ENCODE assay signal across 21 cellular contexts in genomic region chr16:23294260-23294659, GRCh38. TPM values are rescaled to one million over a fixed set of nuclear protein-coding genes. Genes with fewer than 3 reads are reported as not detected.
DNase-seq lines count a peak whose midpoint lies in the region; ATAC-seq and TF ChIP-seq lines count a peak whose summit lies in the region.
"Had no signal": no experiment of that assay in that cellular context is flagged by ENCODE, and none has a peak within 500 bp of the region (broad histone marks: within the 10 kb centered on the region; RNA-seq: fewer than 3 reads in every experiment).

No MANE protein-coding gene starts in this region.

- POLR2A ChIA-PET in HEK293 (lab: Yijun Ruan, JAX), result interaction anchor here (0.6 kb wide), 1 partner anchor 9 kb away, joined by 3 read pairs; no protein-coding TSS in a partner anchor

- H3K4me1 Mint-ChIP-seq in activated naive CD8-positive, alpha-beta T cell treated with anti-CD3 and anti-CD28 coated beads, Interleukin-2, amount 50 U/mL, for 24 hours, result peaks cover 2% of the 10 kb centered on the region
- no peaks in the 10 kb centered on the region for H3K4me1 Mint-ChIP-seq in activated naive CD8-positive, alpha-beta T cell treated with anti-CD3 and anti-CD28 coated beads for 36 hours
- H3K4me1 Mint-ChIP-seq: B cell; CD4-positive, CD25-positive, alpha-beta regulatory T cell; H9 had no signal

- H3K9me3 Mint-ChIP-seq in activated naive CD8-positive, alpha-beta T cell treated with anti-CD3 and anti-CD28 coated beads, Interleukin-2, amount 50 U/mL, for 24 hours, result peaks cover 3% of the 10 kb centered on the region
- no peaks in the 10 kb centered on the region for H3K9me3 Mint-ChIP-seq in activated naive CD8-positive, alpha-beta T cell treated with anti-CD3 and anti-CD28 coated beads for 36 hours
- H3K9me3 Mint-ChIP-seq: CD8-positive, alpha-beta T cell; HFFc6 had no signal

- peak overlapping the region; percentile 56 for H3K27ac Mint-ChIP-seq in activated naive CD8-positive, alpha-beta T cell treated with anti-CD3 and anti-CD28 coated beads, Interleukin-2, amount 50 U/mL, for 24 hours
- no peak overlapping the region for H3K27ac Mint-ChIP-seq in activated naive CD8-positive, alpha-beta T cell treated with anti-CD3 and anti-CD28 coated beads for 36 hours
- H3K27ac Mint-ChIP-seq: B cell; CD4-positive, CD25-positive, alpha-beta regulatory T cell; CD8-positive, alpha-beta T cell; H9; HFFc6 had no signal

- H3K27ac ChIP-seq in HEK293 (ENCODE audit: extremely low read depth, low read depth, low read length) (no peak overlapping the region), colonic mucosa (no peak overlapping the region)
- H3K27ac ChIP-seq: 22Rv1, BLaER1, C4-2B, GM23248 had no signal

- ATAC-seq in activated naive CD8-positive, alpha-beta T cell treated with anti-CD3 and anti-CD28 coated beads, Interleukin-2, amount 50 U/mL, for 24 hours, result no peak
- peak; percentile 83 for ATAC-seq in mucosa of descending colon
- ATAC-seq: CD8-positive, alpha-beta T cell; HCT116 had no signal

- intact Hi-C loops in colonic mucosa (cut with DNase I) (no loop called here), mucosa of descending colon (cut with DNase I, micrococcal nuclease) (no loop called here)

- no peaks in the 10 kb centered on the region for H3K9me3 ChIP-seq in HEK293 (ENCODE audit: control insufficient read depth, insufficient read depth, low read depth, low read length)
- H3K9me3 ChIP-seq in colonic mucosa, result no peaks in the 10 kb centered on the region
- no peaks in the 10 kb centered on the region for H3K9me3 ChIP-seq in mucosa of descending colon
- H3K9me3 ChIP-seq: BLaER1, Caco-2 had no signal

- no peak overlapping the region for H3K9ac ChIP-seq in colonic mucosa (ENCODE audit: low read depth in 2 of 2, low read length in 2 of 2)
- H3K9ac ChIP-seq: BLaER1, GM23248 had no signal

- H3K27me3 ChIP-seq in colonic mucosa, result no peaks in the 10 kb centered on the region
- H3K27me3 ChIP-seq: BLaER1 had no signal

- no peak overlapping the region for H3K4me3 Mint-ChIP-seq in activated naive CD8-positive, alpha-beta T cell treated with anti-CD3 and anti-CD28 coated beads, Interleukin-2, amount 50 U/mL, for 24 hours
- no peak overlapping the region for H3K4me3 Mint-ChIP-seq in activated naive CD8-positive, alpha-beta T cell treated with anti-CD3 and anti-CD28 coated beads for 36 hours
- H3K4me3 Mint-ChIP-seq: B cell; CD4-positive, CD25-positive, alpha-beta regulatory T cell; CD8-positive, alpha-beta T cell; H9; HFFc6 had no signal

- CTCF ChIA-PET in HEK293 (lab: Yijun Ruan, JAX), result interaction anchor here (0.6 to 3.4 kb wide), 4 partner anchors 141 to 362 kb away, joined by 3 to 16 read pairs (median 3); no protein-coding TSS in a partner anchor

- H3K36me3 Mint-ChIP-seq in activated naive CD8-positive, alpha-beta T cell treated with anti-CD3 and anti-CD28 coated beads, Interleukin-2, amount 50 U/mL, for 24 hours (ENCODE audit: low read depth), result no peaks in the 10 kb centered on the region
- H3K36me3 Mint-ChIP-seq in activated naive CD8-positive, alpha-beta T cell treated with anti-CD3 and anti-CD28 coated beads for 36 hours, result no peaks in the 10 kb centered on the region
- H3K36me3 Mint-ChIP-seq: CD4-positive, CD25-positive, alpha-beta regulatory T cell; CD8-positive, alpha-beta T cell had no signal

- H3K36me3 ChIP-seq in HEK293 (ENCODE audit: control insufficient read depth in 2 of 2, insufficient read depth in 1 of 2, low read length in 2 of 2) (no peaks in the 10 kb centered on the region), colonic mucosa (no peaks in the 10 kb centered on the region), mucosa of descending colon (ENCODE audit: low read depth) (no peaks in the 10 kb centered on the region)
- H3K36me3 ChIP-seq: BLaER1 had no signal

- peaks cover 25% of the 10 kb centered on the region for H3K27me3 Mint-ChIP-seq in activated naive CD8-positive, alpha-beta T cell treated with anti-CD3 and anti-CD28 coated beads, Interleukin-2, amount 50 U/mL, for 24 hours
- H3K27me3 Mint-ChIP-seq in activated naive CD8-positive, alpha-beta T cell treated with anti-CD3 and anti-CD28 coated beads for 36 hours, result peaks cover 38% of the 10 kb centered on the region

- H3K4me3 ChIP-seq in HEK293 (ENCODE audit: low read depth, low read length) (no peak overlapping the region), colonic mucosa (no peak overlapping the region), mucosa of descending colon (no peak overlapping the region)
- H3K4me3 ChIP-seq: BLaER1, GM23248 had no signal

- no peaks in the 10 kb centered on the region for H3K4me1 ChIP-seq in HEK293 (ENCODE audit: control insufficient read depth, insufficient read depth, low read length)
- H3K4me1 ChIP-seq in colonic mucosa, result no peaks in the 10 kb centered on the region
- H3K4me1 ChIP-seq in mucosa of descending colon (ENCODE audit: low read depth), result peaks cover 13% of the 10 kb centered on the region
- H3K4me1 ChIP-seq: BLaER1, Caco-2 had no signal

- DNase-seq in activated naive CD8-positive, alpha-beta T cell treated with anti-CD3 and anti-CD28 coated beads, Interleukin-2, amount 50 U/mL, for 24 hours, result no peak
- DNase-seq in activated naive CD8-positive, alpha-beta T cell treated with anti-CD3 and anti-CD28 coated beads for 36 hours, result no peak
- DNase-seq in colonic mucosa (peak; percentile 58), mucosa of descending colon (peak; percentile 62 to 70 (median 66)), amygdala (lab: John Stamatoyannopoulos, UW) (no peak), iPS-NIHi11 (ENCODE audit: low spot score) (no peak), NAMALWA (ENCODE audit: low spot score) (no peak)
- DNase-seq: Caco-2; CD4-positive, CD25-positive, alpha-beta regulatory T cell; CD8-positive, alpha-beta T cell; DMS153; DND-41; GM23248; H9; HFFc6 had no signal

- TF ChIP-seq CTCF in HEK293 (tag by site-specific recombination; IDR thresholded peaks at IDR 0.05) (no peak), colonic mucosa (IDR thresholded peaks at IDR 0.05) (no peak), mucosa of descending colon (IDR thresholded peaks at IDR 0.05) (no peak)

TF ChIP-seq in HEK293, 187 proteins besides CTCF, POLR2A, EP300 and RAD21:
- TF ChIP-seq, protein P1, sequence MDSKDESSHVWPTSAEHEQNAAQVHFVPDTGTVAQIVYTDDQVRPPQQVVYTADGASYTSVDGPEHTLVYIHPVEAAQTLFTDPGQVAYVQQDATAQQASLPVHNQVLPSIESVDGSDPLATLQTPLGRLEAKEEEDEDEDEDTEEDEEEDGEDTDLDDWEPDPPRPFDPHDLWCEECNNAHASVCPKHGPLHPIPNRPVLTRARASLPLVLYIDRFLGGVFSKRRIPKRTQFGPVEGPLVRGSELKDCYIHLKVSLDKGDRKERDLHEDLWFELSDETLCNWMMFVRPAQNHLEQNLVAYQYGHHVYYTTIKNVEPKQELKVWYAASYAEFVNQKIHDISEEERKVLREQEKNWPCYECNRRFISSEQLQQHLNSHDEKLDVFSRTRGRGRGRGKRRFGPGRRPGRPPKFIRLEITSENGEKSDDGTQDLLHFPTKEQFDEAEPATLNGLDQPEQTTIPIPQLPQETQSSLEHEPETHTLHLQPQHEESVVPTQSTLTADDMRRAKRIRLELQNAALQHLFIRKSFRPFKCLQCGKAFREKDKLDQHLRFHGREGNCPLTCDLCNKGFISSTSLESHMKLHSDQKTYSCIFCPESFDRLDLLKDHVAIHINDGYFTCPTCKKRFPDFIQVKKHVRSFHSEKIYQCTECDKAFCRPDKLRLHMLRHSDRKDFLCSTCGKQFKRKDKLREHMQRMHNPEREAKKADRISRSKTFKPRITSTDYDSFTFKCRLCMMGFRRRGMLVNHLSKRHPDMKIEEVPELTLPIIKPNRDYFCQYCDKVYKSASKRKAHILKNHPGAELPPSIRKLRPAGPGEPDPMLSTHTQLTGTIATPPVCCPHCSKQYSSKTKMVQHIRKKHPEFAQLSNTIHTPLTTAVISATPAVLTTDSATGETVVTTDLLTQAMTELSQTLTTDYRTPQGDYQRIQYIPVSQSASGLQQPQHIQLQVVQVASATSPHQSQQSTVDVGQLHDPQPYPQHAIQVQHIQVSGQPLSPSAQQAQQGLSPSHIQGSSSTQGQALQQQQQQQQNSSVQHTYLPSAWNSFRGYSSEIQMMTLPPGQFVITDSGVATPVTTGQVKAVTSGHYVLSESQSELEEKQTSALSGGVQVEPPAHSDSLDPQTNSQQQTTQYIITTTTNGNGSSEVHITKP (tag by site-specific recombination; IDR thresholded peaks at IDR 0.05), result peak; percentile 25; the same call in 1 of the 2 replicates
- TF ChIP-seq, protein P2, sequence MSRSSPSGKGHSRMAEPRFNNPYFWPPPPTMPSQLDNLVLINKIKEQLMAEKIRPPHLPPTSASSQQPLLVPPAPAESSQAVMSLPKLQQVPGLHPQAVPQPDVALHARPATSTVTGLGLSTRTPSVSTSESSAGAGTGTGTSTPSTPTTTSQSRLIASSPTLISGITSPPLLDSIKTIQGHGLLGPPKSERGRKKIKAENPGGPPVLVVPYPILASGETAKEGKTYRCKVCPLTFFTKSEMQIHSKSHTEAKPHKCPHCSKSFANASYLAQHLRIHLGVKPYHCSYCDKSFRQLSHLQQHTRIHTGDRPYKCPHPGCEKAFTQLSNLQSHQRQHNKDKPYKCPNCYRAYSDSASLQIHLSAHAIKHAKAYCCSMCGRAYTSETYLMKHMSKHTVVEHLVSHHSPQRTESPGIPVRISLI (tag by site-specific recombination; IDR thresholded peaks at IDR 0.05), result no peak

RNA-seq across cellular contexts. Expression of gene SCNN1B, which starts 7.8 kb away (rescaled TPM):
- total RNA-seq in activated naive CD8-positive, alpha-beta T cell treated with anti-CD3 and anti-CD28 coated beads for 36 hours, result not detected
- total RNA-seq in colonic mucosa, result 10 to 100 TPM; 27.7 to 94.7 TPM
- total RNA-seq in mucosa of descending colon, result 100 to 1,000 TPM; 164 to 452 (median 204) TPM
- total RNA-seq: B cell; Caco-2; CD4-positive, CD25-positive, alpha-beta regulatory T cell; CD8-positive, alpha-beta T cell; GM23248; HFFc6 had no signal

Comparison
In these comparisons a context has a peak if more than half of its experiments do, and no peak if none do; other contexts are left out.
1. DNase-seq: peak in colonic mucosa (single experiment) and mucosa of descending colon (3 of 3); none in activated naive CD8-positive, alpha-beta T cell treated with anti-CD3 and anti-CD28 coated beads, Interleukin-2, amount 50 U/mL, for 24 hours (single experiment), activated naive CD8-positive, alpha-beta T cell treated with anti-CD3 and anti-CD28 coated beads for 36 hours (single experiment), amygdala (0 of 56), iPS-NIHi11 (single experiment) and NAMALWA (single experiment).
2. RNA of gene SCNN1B, which starts 7.8 kb away (total RNA-seq): 164 to 452 TPM in mucosa of descending colon and 27.7 to 94.7 TPM in colonic mucosa; not detected in activated naive CD8-positive, alpha-beta T cell treated with anti-CD3 and anti-CD28 coated beads for 36 hours; every median in the first group is over 10 times any median in the second.